ENCODE assay signal across 2 cellular contexts in the genomic region with DNA sequence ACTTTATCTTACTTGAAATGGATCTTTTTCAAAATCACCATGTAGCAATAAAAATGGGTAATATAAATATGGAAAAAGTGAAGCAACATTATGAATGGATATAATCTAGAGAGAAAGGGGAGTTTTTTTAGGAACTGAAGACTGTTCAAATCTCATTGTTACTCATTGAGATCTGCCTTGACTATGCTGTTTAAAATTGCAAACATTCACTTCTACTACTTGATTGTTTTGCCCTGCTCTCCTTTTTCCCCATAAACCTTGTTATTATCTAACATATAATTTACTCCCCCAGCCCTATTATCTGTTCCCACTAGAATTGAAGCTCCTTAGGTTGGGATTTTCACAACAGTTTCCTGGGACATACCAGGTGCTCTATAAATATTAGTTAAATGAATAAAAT.
TF ChIP-seq lines count a peak whose summit lies in the region.

No MANE protein-coding gene starts in this region.

TF ChIP-seq in GM23338, 12 proteins besides CTCF, POLR2A, EP300 and RAD21 (continues in another document):
- TF ChIP-seq, protein P1, sequence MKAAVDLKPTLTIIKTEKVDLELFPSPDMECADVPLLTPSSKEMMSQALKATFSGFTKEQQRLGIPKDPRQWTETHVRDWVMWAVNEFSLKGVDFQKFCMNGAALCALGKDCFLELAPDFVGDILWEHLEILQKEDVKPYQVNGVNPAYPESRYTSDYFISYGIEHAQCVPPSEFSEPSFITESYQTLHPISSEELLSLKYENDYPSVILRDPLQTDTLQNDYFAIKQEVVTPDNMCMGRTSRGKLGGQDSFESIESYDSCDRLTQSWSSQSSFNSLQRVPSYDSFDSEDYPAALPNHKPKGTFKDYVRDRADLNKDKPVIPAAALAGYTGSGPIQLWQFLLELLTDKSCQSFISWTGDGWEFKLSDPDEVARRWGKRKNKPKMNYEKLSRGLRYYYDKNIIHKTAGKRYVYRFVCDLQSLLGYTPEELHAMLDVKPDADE (IDR thresholded peaks at IDR 0.05) = no peak
- TF ChIP-seq STAT1 (IDR thresholded peaks at IDR 0.05; ENCODE audit: unreplicated experiment) = no peak
- TF ChIP-seq POLR2AphosphoS5 (IDR thresholded peaks at IDR 0.05; ENCODE audit: low read depth) = no peak
- TF ChIP-seq ZNF114 (CRISPR knock-in tag; IDR thresholded peaks at IDR 0.05) = no peak
- TF ChIP-seq REST (IDR thresholded peaks at IDR 0.05; ENCODE audit: unreplicated experiment) = no peak
- no peak for TF ChIP-seq ZNF462 (CRISPR knock-in tag; IDR thresholded peaks at IDR 0.05)
- no peak for TF ChIP-seq NANOG (IDR thresholded peaks at IDR 0.05; ENCODE audit: borderline replicate concordance)
- TF ChIP-seq ZNF331 (CRISPR knock-in tag; IDR thresholded peaks at IDR 0.05; ENCODE audit: low read depth) = no peak
- no peak for TF ChIP-seq JUNB (IDR thresholded peaks at IDR 0.05; ENCODE audit: unreplicated experiment)
- TF ChIP-seq EZH2phosphoT487 (IDR thresholded peaks at IDR 0.05; ENCODE audit: unreplicated experiment) = no peak

TF ChIP-seq in GM12878, 131 proteins besides CTCF, POLR2A, EP300 and RAD21:
- TF ChIP-seq HDAC6 (IDR thresholded peaks at IDR 0.05; ENCODE audit: unreplicated experiment) (no peak), SRF (IDR thresholded peaks at IDR 0.05; ENCODE audit: low read depth in 2 of 2, low read length in 2 of 2) (no peak), RFX5 (IDR thresholded peaks at IDR 0.05; ENCODE audit: low read depth, low read length) (no peak), HSF1 (IDR thresholded peaks at IDR 0.05; ENCODE audit: low read depth, low read length) (no peak), E2F8 (IDR thresholded peaks at IDR 0.05; ENCODE audit: low read depth, partially characterized antibody) (no peak), BCL11A (IDR thresholded peaks at IDR 0.05; ENCODE audit: low read depth, low read length) (no peak), ZNF274 (IDR thresholded peaks at IDR 0.05; ENCODE audit: insufficient read depth, insufficient read length) (no peak), IKZF2 (IDR thresholded peaks at IDR 0.05) (no peak)
- TF ChIP-seq, protein P2, sequence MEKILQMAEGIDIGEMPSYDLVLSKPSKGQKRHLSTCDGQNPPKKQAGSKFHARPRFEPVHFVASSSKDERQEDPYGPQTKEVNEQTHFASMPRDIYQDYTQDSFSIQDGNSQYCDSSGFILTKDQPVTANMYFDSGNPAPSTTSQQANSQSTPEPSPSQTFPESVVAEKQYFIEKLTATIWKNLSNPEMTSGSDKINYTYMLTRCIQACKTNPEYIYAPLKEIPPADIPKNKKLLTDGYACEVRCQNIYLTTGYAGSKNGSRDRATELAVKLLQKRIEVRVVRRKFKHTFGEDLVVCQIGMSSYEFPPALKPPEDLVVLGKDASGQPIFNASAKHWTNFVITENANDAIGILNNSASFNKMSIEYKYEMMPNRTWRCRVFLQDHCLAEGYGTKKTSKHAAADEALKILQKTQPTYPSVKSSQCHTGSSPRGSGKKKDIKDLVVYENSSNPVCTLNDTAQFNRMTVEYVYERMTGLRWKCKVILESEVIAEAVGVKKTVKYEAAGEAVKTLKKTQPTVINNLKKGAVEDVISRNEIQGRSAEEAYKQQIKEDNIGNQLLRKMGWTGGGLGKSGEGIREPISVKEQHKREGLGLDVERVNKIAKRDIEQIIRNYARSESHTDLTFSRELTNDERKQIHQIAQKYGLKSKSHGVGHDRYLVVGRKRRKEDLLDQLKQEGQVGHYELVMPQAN (conservative IDR thresholded peaks at IDR 0.05) = no peak
TF ChIP-seq in GM12878: peak in this region for 0.
